ENCODE assay signal across 10 cellular contexts in the genomic region with DNA sequence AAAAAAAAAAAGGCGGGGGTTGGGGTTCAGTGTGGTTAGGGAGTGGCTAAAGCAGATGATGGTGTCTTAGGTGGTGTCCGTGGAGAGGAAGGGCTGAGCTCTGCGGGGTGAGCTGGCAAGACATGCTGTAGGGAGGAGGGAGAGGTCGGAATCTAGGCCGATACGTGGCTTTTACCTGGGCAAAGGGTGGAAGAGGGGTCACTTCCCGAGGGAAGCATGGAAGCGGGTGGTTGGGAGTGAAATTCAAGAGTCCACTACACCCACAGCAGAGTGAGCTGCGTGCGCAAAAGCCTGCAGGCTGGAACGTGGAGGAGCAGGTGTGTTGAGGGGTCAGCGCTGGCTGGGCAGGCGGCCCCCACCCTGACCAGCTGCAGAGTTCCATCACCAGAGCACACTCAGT.
"Had no signal": no experiment of that assay in that cellular context is flagged by ENCODE, and none has a peak within 500 bp of the region (broad histone marks: within the 10 kb centered on the region; RNA-seq: fewer than 3 reads in every experiment).

No MANE protein-coding gene starts in this region.

- H3K4me1 Mint-ChIP-seq: GM23338, H9 had no signal

- DNase-seq: H9, HCEC 1CT, HFFc6, IMR-90, KG1 had no signal

- FAIRE-seq: H1, H54, HTR-8/SVneo, K562 had no signal

- H3K4me3 ChIP-seq: GM23338, K562 had no signal

- H3K4me2 ChIP-seq: GM23338 had no signal

- H3K4me3 Mint-ChIP-seq: GM23338, HFFc6 had no signal

- H3K27ac Mint-ChIP-seq: GM23338, HFFc6 had no signal

- ATAC-seq: GM23338, K562 had no signal

- H2AFZ ChIP-seq: GM23338 had no signal
